ENCODE assay signal across 21 cellular contexts in the genomic region with DNA sequence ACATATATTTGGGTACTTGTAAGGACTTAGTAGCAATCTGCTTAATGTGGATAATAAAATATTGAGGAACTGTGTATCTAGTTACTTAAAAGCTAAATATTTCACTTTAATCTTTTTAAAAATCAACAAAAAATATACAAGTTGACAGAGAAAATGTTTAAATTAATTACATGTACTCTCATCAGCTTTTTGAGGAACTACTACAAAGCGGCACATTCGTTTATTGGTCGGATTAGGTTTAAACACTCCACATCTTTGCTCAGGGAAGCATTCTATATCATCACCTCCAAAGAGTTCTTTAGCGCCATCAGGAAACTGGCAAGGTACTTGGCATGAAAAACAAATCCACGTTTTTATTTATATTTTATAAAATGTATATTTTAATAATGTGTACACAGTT. TPM values are rescaled to one million over a fixed set of nuclear protein-coding genes. Genes with fewer than 3 reads are reported as not detected.
DNase-seq lines count a peak whose midpoint lies in the region; ATAC-seq and TF ChIP-seq lines count a peak whose summit lies in the region.
"Had no signal": no experiment of that assay in that cellular context is flagged by ENCODE, and none has a peak within 500 bp of the region (broad histone marks: within the 10 kb centered on the region; RNA-seq: fewer than 3 reads in every experiment).

No MANE protein-coding gene starts in this region.

- H3K27me3 Mint-ChIP-seq in activated T-helper 2 cell treated with anti-CD3 and anti-CD28 coated beads, Interferon-gamma antibody, Interleukin-2, Interleukin-4, amounts not matched to agents 10 μg/mL and 5 μg/mL and 100 μg/mL, durations not matched to agents 14 hours and 24 hours and 36 hours (ENCODE audit: low read depth), result peaks cover 47% of the 10 kb centered on the region
- peaks cover 44% of the 10 kb centered on the region for H3K27me3 Mint-ChIP-seq in nephron progenitor cell (ENCODE audit: low read depth, poor library complexity)

- no peaks in the 10 kb centered on the region for H3K9me3 Mint-ChIP-seq in activated T-helper 2 cell treated with anti-CD3 and anti-CD28 coated beads, Interferon-gamma antibody, Interleukin-2, Interleukin-4, amounts not matched to agents 10 μg/mL and 5 μg/mL and 100 μg/mL, durations not matched to agents 14 hours and 24 hours and 36 hours
- H3K9me3 Mint-ChIP-seq in nephron progenitor cell, result no peaks in the 10 kb centered on the region
- H3K9me3 Mint-ChIP-seq: activated CD4-positive, alpha-beta T cell treated with anti-CD3 and anti-CD28 coated beads, Interleukin-2, amount 10 ng/mL, durations not matched to agents 24 days and 14 days; activated T-cell treated with anti-CD3 and anti-CD28 coated beads, Interleukin-2, amount 50 U/mL, for 4 hours; stimulated activated naive B cell treated with anti-CD40 and anti-IgM and Interleukin-4, amounts not matched to agents 10 μg/mL and 1 μg/mL and 100 μg/mL, for 72 hours had no signal

- H3K27ac Mint-ChIP-seq in activated T-helper 2 cell treated with anti-CD3 and anti-CD28 coated beads, Interferon-gamma antibody, Interleukin-2, Interleukin-4, amounts not matched to agents 10 μg/mL and 5 μg/mL and 100 μg/mL, durations not matched to agents 14 hours and 24 hours and 36 hours, result no peak overlapping the region
- H3K27ac Mint-ChIP-seq in nephron progenitor cell, result no peak overlapping the region
- H3K27ac Mint-ChIP-seq: activated CD4-positive, alpha-beta T cell treated with anti-CD3 and anti-CD28 coated beads, Interleukin-2, amount 10 ng/mL, durations not matched to agents 24 days and 14 days had no signal

- H3K4me1 Mint-ChIP-seq in activated T-helper 2 cell treated with anti-CD3 and anti-CD28 coated beads, Interferon-gamma antibody, Interleukin-2, Interleukin-4, amounts not matched to agents 10 μg/mL and 5 μg/mL and 100 μg/mL, durations not matched to agents 14 hours and 24 hours and 36 hours (ENCODE audit: low read depth), result peaks cover 7% of the 10 kb centered on the region
- H3K4me1 Mint-ChIP-seq in nephron progenitor cell, result peaks cover 13% of the 10 kb centered on the region

- no peak for ATAC-seq in sciatic nerve

- H3K36me3 Mint-ChIP-seq in activated T-helper 2 cell treated with anti-CD3 and anti-CD28 coated beads, Interferon-gamma antibody, Interleukin-2, Interleukin-4, amounts not matched to agents 10 μg/mL and 5 μg/mL and 100 μg/mL, durations not matched to agents 14 hours and 24 hours and 36 hours (ENCODE audit: low read depth), result no peaks in the 10 kb centered on the region
- H3K36me3 Mint-ChIP-seq in nephron progenitor cell (ENCODE audit: low read depth), result no peaks in the 10 kb centered on the region
- H3K36me3 Mint-ChIP-seq: stimulated activated naive B cell treated with anti-CD40 and anti-IgM and Interleukin-4, amounts not matched to agents 10 μg/mL and 1 μg/mL and 100 μg/mL, for 72 hours had no signal

- H3K27me3 ChIP-seq in HUES6 (ENCODE audit: control insufficient read depth, insufficient read depth, low read length), result peaks cover 48% of the 10 kb centered on the region
- 0 out of 2 replicates have a peak, but pooled peaks cover 3% of the 10 kb centered on the region for H3K27me3 ChIP-seq in HAP-1 (ENCODE audit: low read depth)

- H3K4me3 Mint-ChIP-seq in activated T-helper 2 cell treated with anti-CD3 and anti-CD28 coated beads, Interferon-gamma antibody, Interleukin-2, Interleukin-4, amounts not matched to agents 10 μg/mL and 5 μg/mL and 100 μg/mL, durations not matched to agents 14 hours and 24 hours and 36 hours (ENCODE audit: low read depth), result peak overlapping the region; percentile 76
- peak overlapping the region; percentile 89 for H3K4me3 Mint-ChIP-seq in nephron progenitor cell

- intact Hi-C loops in activated T-helper 2 cell treated with anti-CD3 and anti-CD28 coated beads, Interferon-gamma antibody, Interleukin-2, Interleukin-4, amounts not matched to agents 10 μg/mL and 5 μg/mL and 100 μg/mL, durations not matched to agents 14 hours and 24 hours and 36 hours (cut with micrococcal nuclease), result loop anchor here (5.0 kb wide), 1 partner anchor 102 kb away; a partner anchor contains a TSS
- intact Hi-C loops in sciatic nerve (cut with DNase I), result no loop called here

- in situ Hi-C loops in HAP-1 (cut with MboI; ENCODE audit: low sequenced_read_pairs), result no loop called here

- no peak overlapping the region for H3K27ac ChIP-seq in HUES6 (ENCODE audit: low read depth, low read length)

- no peaks in the 10 kb centered on the region for H3K9me3 ChIP-seq in HUES6 (ENCODE audit: control insufficient read depth, insufficient read depth, low read depth, low read length)
- H3K9me3 ChIP-seq in HAP-1, result no peaks in the 10 kb centered on the region
- H3K9me3 ChIP-seq: mucosa of descending colon had no signal

- peak overlapping the region; percentile 80 for H3K4me3 ChIP-seq in HUES6 (ENCODE audit: low read depth, low read length)
- no peak overlapping the region for H3K4me3 ChIP-seq in HAP-1
- H3K4me3 ChIP-seq: mucosa of descending colon had no signal

- no peak overlapping the region for H3K9ac ChIP-seq in HUES6 (ENCODE audit: low read length)

- H3K4me1 ChIP-seq in HUES6 (ENCODE audit: control insufficient read depth, insufficient read depth, low read length) (peaks cover 5% of the 10 kb centered on the region), HAP-1 (no peaks in the 10 kb centered on the region)

- H3K36me3 ChIP-seq in HUES6 (ENCODE audit: control insufficient read depth, insufficient read depth, low read length) (no peaks in the 10 kb centered on the region), HAP-1 (replicated peaks) (no peaks in the 10 kb centered on the region)

- no peak for TF ChIP-seq CTCF in nephron progenitor cell (IDR thresholded peaks at IDR 0.05)

- DNase-seq in DMS53 (lab: John Stamatoyannopoulos, UW), result peak; percentile 49
- DNase-seq in DMS53 treated with DMSO at 0.1 percent for 48 hours (lab: John Stamatoyannopoulos, UW; ENCODE audit: unreplicated experiment), result no peak
- no peak for DNase-seq in activated T-helper 2 cell treated with anti-CD3 and anti-CD28 coated beads, Interferon-gamma antibody, Interleukin-2, Interleukin-4, amounts not matched to agents 10 μg/mL and 5 μg/mL and 100 μg/mL, durations not matched to agents 14 hours and 24 hours and 36 hours (ENCODE audit: low spot score)
- no peak for DNase-seq in nephron progenitor cell
- DNase-seq in sciatic nerve (ENCODE audit: low spot score), result no peak
- no peak for DNase-seq in 8988T
- no peak for DNase-seq in HAP-1 (ENCODE audit: low spot score in 2 of 2)
- DNase-seq: activated CD4-positive, alpha-beta T cell treated with anti-CD3 and anti-CD28 coated beads, Interleukin-2, amount 10 ng/mL, durations not matched to agents 24 days and 14 days; activated T-cell treated with anti-CD3 and anti-CD28 coated beads, Interleukin-2, amount 50 U/mL, for 4 hours; amniotic stem cell; NCI-H1092; NCI-H2171; NCI-H774; stimulated activated CD4-positive, alpha-beta T cell treated with anti-CD3 and anti-CD28 coated beads, Interleukin-12 subunit alpha, Interleukin-12 subunit beta, amount 100 ng/mL, for 4 hours; stimulated activated naive B cell treated with anti-CD40 and anti-IgM and Interleukin-4, amounts not matched to agents 10 μg/mL and 1 μg/mL and 100 μg/mL, for 72 hours had no signal

RNA-seq across cellular contexts. Expression of a gene that starts 1.6 kb away (rescaled TPM):
- total RNA-seq in activated T-helper 2 cell treated with anti-CD3 and anti-CD28 coated beads, Interferon-gamma antibody, Interleukin-2, Interleukin-4, amounts not matched to agents 10 μg/mL and 5 μg/mL and 100 μg/mL, durations not matched to agents 14 hours and 24 hours and 36 hours, result not detected in 2 replicates
- total RNA-seq in sciatic nerve, result 0.22 TPM
- total RNA-seq: activated CD4-positive, alpha-beta T cell treated with anti-CD3 and anti-CD28 coated beads, Interleukin-2, amount 10 ng/mL, durations not matched to agents 24 days and 14 days; activated T-cell treated with anti-CD3 and anti-CD28 coated beads, Interleukin-2, amount 50 U/mL, for 4 hours; IMR-90; left cardiac atrium; posterior vena cava; ureter had no signal
